Comparison of ENCODE assay signal across 17 cellular contexts in genomic region chr20:41214202-41214601, GRCh38.
"Had no signal": no experiment of that assay in that cellular context is flagged by ENCODE, and none has a peak within 500 bp of the region (broad histone marks: within the 10 kb centered on the region; RNA-seq: fewer than 3 reads in every experiment).

No MANE protein-coding gene starts in this region.

- H3K9me3 ChIP-seq: colonic mucosa, heart left ventricle, lower lobe of right lung, pancreas, prostate gland, right lobe of liver, thoracic aorta had no signal

- H3K4me1 ChIP-seq: colonic mucosa, pancreas, prostate gland, right lobe of liver had no signal

- H3K27me3 ChIP-seq: colonic mucosa, heart left ventricle, pancreas, right lobe of liver had no signal

- H3K4me3 ChIP-seq: colonic mucosa, heart left ventricle, lower lobe of right lung, pancreas, prostate gland, right lobe of liver, thoracic aorta had no signal

- H3K27ac ChIP-seq: colonic mucosa, heart left ventricle, lower lobe of right lung, pancreas, prostate gland, right lobe of liver, thoracic aorta had no signal

- H3K36me3 ChIP-seq: colonic mucosa, heart left ventricle, lower lobe of right lung, pancreas, prostate gland, right lobe of liver, thoracic aorta had no signal

- DNase-seq: cerebellar nuclear complex; colonic mucosa; effector CD4-positive, alpha-beta T cell; lower lobe of right lung; mesenchymal stem cell; naive B cell; occipital lobe; pancreas; retina; right lobe of liver; stimulated activated CD4-positive, alpha-beta T cell treated with anti-CD3 and anti-CD28 coated beads, Interleukin-4, amount 100 ng/mL, for 1 hour; stimulated activated CD8-positive, alpha-beta memory T cell treated with anti-CD3 and anti-CD28 coated beads, Interleukin-4, amount 100 ng/mL, for 48 hours; stimulated activated naive CD8-positive, alpha-beta T cell treated with anti-CD3 and anti-CD28 coated beads, Interleukin-15, Interleukin-2, amounts not matched to agents 100 U/mL and 50 U/mL, for 24 hours; trophoblast cell had no signal
